11 cellular contexts compared by ENCODE assay signal in the genomic region with DNA sequence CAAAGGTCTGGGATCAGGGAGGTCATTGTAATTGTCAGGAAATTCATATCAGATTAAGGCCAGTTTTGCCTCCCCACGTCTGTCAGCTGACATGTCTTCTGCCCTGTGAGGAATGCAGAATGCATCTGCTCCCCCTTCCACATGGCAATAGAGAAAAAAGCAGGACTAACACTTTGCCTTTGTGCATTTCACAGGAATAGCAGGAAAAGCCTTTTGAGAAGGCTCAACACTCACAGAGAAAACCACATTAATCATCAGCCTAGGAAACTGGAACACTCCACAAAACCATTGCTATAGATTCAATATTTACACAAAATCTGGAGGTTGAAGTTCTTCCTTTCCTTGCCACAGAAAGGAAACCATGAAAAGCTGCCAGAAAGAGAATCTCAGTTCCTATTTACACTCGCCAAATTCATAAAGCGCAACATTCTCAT.
DNase-seq lines count a peak whose midpoint lies in the region; ATAC-seq, FAIRE-seq and TF ChIP-seq lines count a peak whose summit lies in the region.
"Had no signal": no experiment of that assay in that cellular context is flagged by ENCODE, and none has a peak within 500 bp of the region (broad histone marks: within the 10 kb centered on the region; RNA-seq: fewer than 3 reads in every experiment).

No MANE protein-coding gene starts in this region.

- no peaks in the 10 kb centered on the region for H4K20me1 ChIP-seq in keratinocyte (ENCODE audit: control insufficient read depth, extremely low read depth, insufficient read depth, low read length)

- dilution Hi-C loops in keratinocyte (cut with MboI; ENCODE audit: extremely low pct_ligation_motif_present, low sequenced_read_pairs) = no loop called here

- DNase-seq in Daoy (ENCODE audit: low read depth) (peak; percentile 58), NCI-H226 (peak; percentile 51), keratinocyte (ENCODE audit: low read depth, low spot score) (no peak), cardiac septum (ENCODE audit: low spot score) (no peak), Caco-2 (no peak)
- DNase-seq in activated naive CD4-positive, alpha-beta T cell treated with anti-CD3 and anti-CD28 coated beads for 36 hours = no peak
- DNase-seq: left ventricle myocardium inferior had no signal

- H3K4me2 ChIP-seq in keratinocyte (ENCODE audit: control insufficient read depth, extremely low read depth, insufficient read depth, low read depth, low read length) = peak overlapping the region; percentile 61

- no peak for FAIRE-seq in keratinocyte (lab: Jason Lieb, UNC)
- FAIRE-seq: G401.6 had no signal

- CTCF ChIA-PET in activated naive CD4-positive, alpha-beta T cell treated with anti-CD3 and anti-CD28 coated beads for 36 hours (lab: Charles Lee) = interaction anchor here (1.3 to 1.9 kb wide), 2 partner anchors 166 to 191 kb away, joined by 4 to 5 read pairs; a partner anchor contains a TSS
- CTCF ChIA-PET in Caco-2 (lab: Charles Lee) = interaction anchor here (0.6 to 1.2 kb wide), 5 partner anchors 10 to 190 kb away, joined by 3 to 6 read pairs (median 4); no protein-coding TSS in a partner anchor

- H3K4me3 Mint-ChIP-seq in activated naive CD4-positive, alpha-beta T cell treated with anti-CD3 and anti-CD28 coated beads for 36 hours = no peak overlapping the region
- no peak overlapping the region for H3K4me3 Mint-ChIP-seq in Caco-2 (ENCODE audit: unreplicated experiment)

- peaks cover 18% of the 10 kb centered on the region for H3K27me3 Mint-ChIP-seq in activated naive CD4-positive, alpha-beta T cell treated with anti-CD3 and anti-CD28 coated beads for 36 hours (ENCODE audit: low read depth)
- no peaks in the 10 kb centered on the region for H3K27me3 Mint-ChIP-seq in Caco-2 (ENCODE audit: insufficient read depth, unreplicated experiment)

- TF ChIP-seq CTCF in keratinocyte (optimal IDR thresholded peaks at IDR 0.05 in 1 of 3, IDR thresholded peaks at IDR 0.05 in 1 of 3, conservative IDR thresholded peaks at IDR 0.05 in 1 of 3; ENCODE audit: extremely low read depth in 1 of 3, insufficient read depth in 2 of 3, low read length in 3 of 3) (no peak), Caco-2 (IDR thresholded peaks at IDR 0.05; ENCODE audit: insufficient read depth in 1 of 2, low read depth in 1 of 2, low read length in 1 of 2, severe bottlenecking in 1 of 2, unreplicated experiment in 1 of 2) (no peak)

- no peaks in the 10 kb centered on the region for H3K9me1 ChIP-seq in keratinocyte (ENCODE audit: control insufficient read depth, extremely low read depth, insufficient read depth, low read length)

- H3K36me3 ChIP-seq in keratinocyte (ENCODE audit: control insufficient read depth in 2 of 2, extremely low read depth in 1 of 2, insufficient read depth in 2 of 2, low read length in 2 of 2) = no peaks in the 10 kb centered on the region
- H3K36me3 ChIP-seq in Caco-2 (ENCODE audit: control insufficient read depth, insufficient read depth, low read length) = no peaks in the 10 kb centered on the region
- H3K36me3 ChIP-seq: left ventricle myocardium inferior had no signal

- intact Hi-C loops in cardiac septum (cut with DNase I) (loop anchor here (10.0 kb wide), 1 partner anchor 344 kb away; no protein-coding TSS in a partner anchor), Caco-2 (cut with micrococcal nuclease; ENCODE audit: unreplicated experiment) (loop anchor here (1.0 to 10.0 kb wide), 4 partner anchors 32 to 186 kb away; no protein-coding TSS in a partner anchor)
- intact Hi-C loops in activated naive CD4-positive, alpha-beta T cell treated with anti-CD3 and anti-CD28 coated beads for 36 hours (cut with micrococcal nuclease) = loop anchor here (1.0 to 10.0 kb wide), 6 partner anchors 100 to 1076 kb away; a partner anchor contains a TSS

- H3K9me3 ChIP-seq in keratinocyte (ENCODE audit: control insufficient read depth, low read depth, low read length) = no peaks in the 10 kb centered on the region
- no peaks in the 10 kb centered on the region for H3K9me3 ChIP-seq in Caco-2
- H3K9me3 ChIP-seq: left ventricle myocardium inferior had no signal

- peaks cover 18% of the 10 kb centered on the region for H3K4me1 Mint-ChIP-seq in activated naive CD4-positive, alpha-beta T cell treated with anti-CD3 and anti-CD28 coated beads for 36 hours (ENCODE audit: low read depth)
- peaks cover 31% of the 10 kb centered on the region for H3K4me1 Mint-ChIP-seq in Caco-2 (ENCODE audit: low read depth, unreplicated experiment)

- POLR2A ChIA-PET in Caco-2 (lab: Charles Lee) = no interaction called here

- no peaks in the 10 kb centered on the region for H3K9me3 Mint-ChIP-seq in activated naive CD4-positive, alpha-beta T cell treated with anti-CD3 and anti-CD28 coated beads for 36 hours
- H3K9me3 Mint-ChIP-seq in Caco-2 (ENCODE audit: unreplicated experiment) = no peaks in the 10 kb centered on the region
- H3K9me3 Mint-ChIP-seq: T-cell had no signal

- no peak overlapping the region for H3K9ac ChIP-seq in keratinocyte (ENCODE audit: control insufficient read depth, extremely low read depth, insufficient read depth, low read length)

- ATAC-seq in GM21529 (IDR thresholded peaks at IDR 0.05; ENCODE audit: unreplicated experiment) (peak; percentile 37), HG02759 (IDR thresholded peaks at IDR 0.05; ENCODE audit: unreplicated experiment) (no peak)

- H3K36me3 Mint-ChIP-seq in activated naive CD4-positive, alpha-beta T cell treated with anti-CD3 and anti-CD28 coated beads for 36 hours (ENCODE audit: low read depth) = no peaks in the 10 kb centered on the region
- peaks cover 6% of the 10 kb centered on the region for H3K36me3 Mint-ChIP-seq in Caco-2 (ENCODE audit: insufficient read depth, unreplicated experiment)
- H3K36me3 Mint-ChIP-seq: T-cell had no signal

- no peaks in the 10 kb centered on the region for H3K79me2 ChIP-seq in keratinocyte (ENCODE audit: control insufficient read depth, insufficient read depth, low read length)

- H3K4me1 ChIP-seq in keratinocyte (ENCODE audit: control insufficient read depth, extremely low read depth, insufficient read depth, low read length) (peaks cover 15% of the 10 kb centered on the region), Caco-2 (peaks cover 27% of the 10 kb centered on the region)

- no peak overlapping the region for H3K4me3 ChIP-seq in keratinocyte (ENCODE audit: control insufficient read depth in 2 of 3, extremely low read depth in 1 of 3, insufficient read depth in 2 of 3, low read depth in 1 of 3, low read length in 3 of 3)
- no peak overlapping the region for H3K4me3 ChIP-seq in Caco-2 (ENCODE audit: low read depth, low read length)
- H3K4me3 ChIP-seq: left ventricle myocardium inferior had no signal

- H3K27me3 ChIP-seq in keratinocyte (ENCODE audit: control insufficient read depth, extremely low read depth, insufficient read depth, low read length) (no peaks in the 10 kb centered on the region), Caco-2 (replicated peaks; ENCODE audit: control insufficient read depth, insufficient read depth, low read length) (no peaks in the 10 kb centered on the region)

- H3K27ac ChIP-seq in keratinocyte (ENCODE audit: control insufficient read depth, insufficient read depth, low read length) = no peak overlapping the region
- H3K27ac ChIP-seq: left ventricle myocardium inferior had no signal

- no peak overlapping the region for H3K27ac Mint-ChIP-seq in activated naive CD4-positive, alpha-beta T cell treated with anti-CD3 and anti-CD28 coated beads for 36 hours
- H3K27ac Mint-ChIP-seq in Caco-2 (ENCODE audit: unreplicated experiment) = no peak overlapping the region

- no TSS peak for BruUV-seq in Caco-2 (replicated peaks; lab: Mats Ljungman, UMichigan)

- H2AFZ ChIP-seq in keratinocyte (ENCODE audit: control insufficient read depth, low read length) = no peak overlapping the region

Comparison
In these comparisons a context has a peak if more than half of its experiments do, and no peak if none do; other contexts are left out.
1. DNase-seq: peak in Daoy (single experiment) and NCI-H226 (single experiment); none in keratinocyte (single experiment), cardiac septum (single experiment), activated naive CD4-positive, alpha-beta T cell treated with anti-CD3 and anti-CD28 coated beads for 36 hours (single experiment) and Caco-2 (0 of 2).